14 cellular contexts compared by ENCODE assay signal in the genomic region with DNA sequence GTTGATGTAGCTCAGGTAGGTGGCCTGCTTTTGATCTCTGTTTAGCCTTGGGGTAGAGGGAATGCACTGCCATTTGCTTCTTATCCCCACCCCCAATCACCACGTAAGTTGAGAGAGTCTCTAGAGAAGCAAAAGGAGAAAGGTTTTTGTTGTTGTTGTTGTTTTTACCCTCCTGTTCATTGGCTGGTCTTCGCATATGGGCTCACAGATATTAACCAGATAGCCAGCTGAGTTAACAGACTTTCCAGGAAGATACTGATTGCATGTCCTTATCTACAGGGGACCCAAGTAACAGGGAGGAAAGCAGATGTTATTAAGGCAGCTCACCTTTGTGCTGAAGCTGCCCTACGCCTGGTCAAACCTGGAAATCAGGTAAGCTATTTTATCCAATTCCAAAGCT. TPM values are rescaled to one million over a fixed set of nuclear protein-coding genes. Genes with fewer than 3 reads are reported as not detected.
DNase-seq lines count a peak whose midpoint lies in the region; ATAC-seq, FAIRE-seq and TF ChIP-seq lines count a peak whose summit lies in the region.
"Had no signal": no experiment of that assay in that cellular context is flagged by ENCODE, and none has a peak within 500 bp of the region (broad histone marks: within the 10 kb centered on the region; RNA-seq: fewer than 3 reads in every experiment).

No MANE protein-coding gene starts in this region.

- peak overlapping the region in 1 of 4 donors; percentile 44 for H3K4me3 Mint-ChIP-seq in CD4-positive, CD25-positive, alpha-beta regulatory T cell
- H3K4me3 Mint-ChIP-seq in Calu3 (ENCODE audit: low read depth, unreplicated experiment) = peak overlapping the region; percentile 96
- peak overlapping the region in 1 of 3 donors; percentile 50 for H3K4me3 Mint-ChIP-seq in T-cell
- H3K4me3 Mint-ChIP-seq in endothelial cell (ENCODE audit: unreplicated experiment) = peak overlapping the region; percentile 7

- H3K9me2 ChIP-seq in MM.1S (replicated peaks; ENCODE audit: insufficient read depth, low read length) = no peaks in the 10 kb centered on the region

- no peak overlapping the region for H3K27ac ChIP-seq in CD4-positive, CD25-positive, alpha-beta regulatory T cell (ENCODE audit: insufficient read depth, low read length, poor library complexity, severe bottlenecking)
- H3K27ac ChIP-seq in MM.1S (ENCODE audit: low read length) = no peak overlapping the region
- H3K27ac ChIP-seq: tibial nerve had no signal

- intact Hi-C loops in Calu3 (cut with micrococcal nuclease; ENCODE audit: unreplicated experiment) = no loop called here

- no peak for TF ChIP-seq POLR2A in GM12892 (IDR thresholded peaks at IDR 0.05; ENCODE audit: low read depth, low read length)

- peaks cover 11 to 47% (median 37%) of the 10 kb centered on the region in 4 donors for H3K4me1 Mint-ChIP-seq in CD4-positive, CD25-positive, alpha-beta regulatory T cell
- H3K4me1 Mint-ChIP-seq in Calu3 (ENCODE audit: low read depth, unreplicated experiment) (peaks cover 21% of the 10 kb centered on the region), T-cell (peaks cover 39 to 45% (median 44%) of the 10 kb centered on the region in 3 donors), endothelial cell (ENCODE audit: unreplicated experiment) (peaks cover 27% of the 10 kb centered on the region)

- no TSS peak for BruUV-seq in Calu3 (replicated peaks; lab: Mats Ljungman, UMichigan)

- H3K27me3 Mint-ChIP-seq in CD4-positive, CD25-positive, alpha-beta regulatory T cell = no peaks in the 10 kb centered on the region
- no peaks in the 10 kb centered on the region for H3K27me3 Mint-ChIP-seq in Calu3 (ENCODE audit: unreplicated experiment)
- H3K27me3 Mint-ChIP-seq in T-cell = no peaks in the 10 kb centered on the region
- H3K27me3 Mint-ChIP-seq in endothelial cell (ENCODE audit: unreplicated experiment) = peaks cover 4% of the 10 kb centered on the region

- H3K9ac ChIP-seq in MM.1S (ENCODE audit: low read length) = no peak overlapping the region

- peaks cover 10% of the 10 kb centered on the region; the same call in 1 of the 2 replicates for H3F3A ChIP-seq in MM.1S (ENCODE audit: insufficient read depth, low read length)

- peak overlapping the region in 2 of 3 donors; percentile 11 to 85 for H3K27ac Mint-ChIP-seq in CD4-positive, CD25-positive, alpha-beta regulatory T cell
- no peak overlapping the region for H3K27ac Mint-ChIP-seq in Calu3 (ENCODE audit: unreplicated experiment)
- H3K27ac Mint-ChIP-seq in T-cell = peak overlapping the region; percentile 31 to 76
- H3K27ac Mint-ChIP-seq in endothelial cell (ENCODE audit: unreplicated experiment) = no peak overlapping the region

- CTCF ChIA-PET in Calu3 (lab: Charles Lee) (interaction anchor here (1.0 kb wide), 1 partner anchor 11 kb away, joined by 3 read pairs; the partner anchor contains the start of gene ZC3H10), T-cell (lab: Charles Lee) (interaction anchor here (0.5 to 0.9 kb wide), 2 partner anchors 60 to 217 kb away, joined by 3 to 5 read pairs; no protein-coding TSS in a partner anchor)

- H4K20me1 ChIP-seq in MM.1S (ENCODE audit: insufficient read depth, low read length) = peaks cover 6% of the 10 kb centered on the region; the same call in 1 of the 2 replicates

- DNase-seq in CD4-positive, CD25-positive, alpha-beta regulatory T cell = no peak
- DNase-seq in Calu3 (no peak), T-cell (no peak), endothelial cell (ENCODE audit: low spot score) (no peak), MM.1S (no peak), GM12892 (ENCODE audit: insufficient read length) (no peak), NCI-H2081 (lab: John Stamatoyannopoulos, UW) (no peak)
- DNase-seq: activated CD8-positive, alpha-beta memory T cell treated with anti-CD3 and anti-CD28 coated beads, Interleukin-2, amount 50 U/mL, for 48 hours; amniotic stem cell; foreskin fibroblast; posterior cingulate gyrus; small intestine had no signal

- H3K9me3 Mint-ChIP-seq in CD4-positive, CD25-positive, alpha-beta regulatory T cell = no peaks in the 10 kb centered on the region
- H3K9me3 Mint-ChIP-seq in Calu3 (ENCODE audit: low read depth, unreplicated experiment) (no peaks in the 10 kb centered on the region), T-cell (no peaks in the 10 kb centered on the region), endothelial cell (ENCODE audit: unreplicated experiment) (no peaks in the 10 kb centered on the region)

- H3K4me3 ChIP-seq in CD4-positive, CD25-positive, alpha-beta regulatory T cell (ENCODE audit: low read depth, low read length) = no peak overlapping the region
- no peak overlapping the region for H3K4me3 ChIP-seq in MM.1S (ENCODE audit: low read length)
- H3K4me3 ChIP-seq: tibial nerve had no signal

- no peak overlapping the region for H3K4me2 ChIP-seq in MM.1S (ENCODE audit: low read depth, low read length)

- H3K79me2 ChIP-seq in MM.1S (ENCODE audit: low read length) = peaks cover 42% of the 10 kb centered on the region

- POLR2A ChIA-PET in T-cell (lab: Charles Lee) = interaction anchor here (0.5 to 0.8 kb wide), 2 partner anchors 111 to 1669 kb away, joined by 3 to 4 read pairs; no protein-coding TSS in a partner anchor

- FAIRE-seq in GM12892 (lab: Jason Lieb, UNC) = no peak
- FAIRE-seq: endometrium, small intestine had no signal

- peaks cover 50% of the 10 kb centered on the region for H3K36me3 ChIP-seq in CD4-positive, CD25-positive, alpha-beta regulatory T cell (ENCODE audit: control insufficient read depth, insufficient read depth, low read length)
- peaks cover 35% of the 10 kb centered on the region for H3K36me3 ChIP-seq in MM.1S (replicated peaks; ENCODE audit: insufficient read depth, low read length)

- H3K36me3 Mint-ChIP-seq in CD4-positive, CD25-positive, alpha-beta regulatory T cell = peaks cover 31% of the 10 kb centered on the region
- H3K36me3 Mint-ChIP-seq in Calu3 (ENCODE audit: insufficient read depth, unreplicated experiment) (peaks cover 91% of the 10 kb centered on the region), T-cell (peaks cover 47% of the 10 kb centered on the region), endothelial cell (ENCODE audit: low read depth, unreplicated experiment) (peaks cover 25% of the 10 kb centered on the region)

- ATAC-seq in CD4-positive, CD25-positive, alpha-beta regulatory T cell (ENCODE audit: low read depth in 2 of 2) = no peak
- no peak for ATAC-seq in T-cell (replicated peaks in 1 of 4)

- H3K4me1 ChIP-seq in CD4-positive, CD25-positive, alpha-beta regulatory T cell (ENCODE audit: control insufficient read depth, insufficient read depth, low read length, poor library complexity, severe bottlenecking) = peaks cover 39% of the 10 kb centered on the region
- H3K4me1 ChIP-seq in MM.1S (ENCODE audit: low read length) = peaks cover 7% of the 10 kb centered on the region

- H2AFZ ChIP-seq in MM.1S (ENCODE audit: low read length) = no peak overlapping the region

- TF ChIP-seq CTCF in Calu3 (IDR thresholded peaks at IDR 0.05; ENCODE audit: unreplicated experiment) (no peak), endothelial cell (IDR thresholded peaks at IDR 0.05; ENCODE audit: unreplicated experiment) (no peak), MM.1S (IDR thresholded peaks at IDR 0.05; ENCODE audit: low read length) (no peak)

- no peaks in the 10 kb centered on the region for H3K9me3 ChIP-seq in CD4-positive, CD25-positive, alpha-beta regulatory T cell (ENCODE audit: control insufficient read depth in 2 of 2, low read length in 2 of 2)
- H3K9me3 ChIP-seq in MM.1S (replicated peaks; ENCODE audit: insufficient read depth, low read length) = no peaks in the 10 kb centered on the region
- H3K9me3 ChIP-seq: tibial nerve had no signal

- H3K27me3 ChIP-seq in CD4-positive, CD25-positive, alpha-beta regulatory T cell (ENCODE audit: control insufficient read depth, insufficient read depth, low read length) = no peaks in the 10 kb centered on the region
- H3K27me3 ChIP-seq in MM.1S (replicated peaks; ENCODE audit: insufficient read depth, low read length) = no peaks in the 10 kb centered on the region
- H3K27me3 ChIP-seq: tibial nerve had no signal

RNA-seq across cellular contexts. Expression of gene PA2G4, which starts 2.9 kb away (rescaled TPM):
- total RNA-seq in CD4-positive, CD25-positive, alpha-beta regulatory T cell = 63.8 TPM
- polyA plus RNA-seq in CD4-positive, CD25-positive, alpha-beta regulatory T cell = 100 to 1,000 TPM; 193 to 203 (median 196) TPM
- total RNA-seq in Calu3 (2022) (229 and 233 TPM in 2 replicates), T-cell (100 to 1,000 TPM in 3 of 5 donors, 10 to 100 TPM in 2; 67.5 to 113 (median 104) TPM), endothelial cell (ENCODE audit: unreplicated experiment) (84.3 TPM)
- polyA plus RNA-seq in GM12892 (2012; ENCODE audit: missing spikeins) = 276 TPM

RNA-seq across cellular contexts. Expression of gene RPL41, which starts 9.2 kb away (rescaled TPM):
- 4,134 TPM for total RNA-seq in CD4-positive, CD25-positive, alpha-beta regulatory T cell
- 1,000 to 10,000 TPM; 7,544 to 9,760 (median 8,849) TPM for polyA plus RNA-seq in CD4-positive, CD25-positive, alpha-beta regulatory T cell
- 2,379 and 2,426 TPM in 2 replicates for total RNA-seq in Calu3 (2022)
- total RNA-seq in T-cell = 1,000 to 10,000 TPM; 4,612 to 5,648 (median 5,133) TPM
- 3,242 TPM for total RNA-seq in endothelial cell (ENCODE audit: unreplicated experiment)
- polyA plus RNA-seq in GM12892 (2012; ENCODE audit: missing spikeins) = 8,175 TPM

RNA-seq across cellular contexts. Expression of gene ZC3H10, which starts 10.8 kb away (rescaled TPM):
- 11.0 TPM for total RNA-seq in CD4-positive, CD25-positive, alpha-beta regulatory T cell
- polyA plus RNA-seq in CD4-positive, CD25-positive, alpha-beta regulatory T cell = 1 to 10 TPM; 1.7 to 3.7 (median 2.9) TPM
- total RNA-seq in Calu3 (2022) (6.6 and 8.2 TPM in 2 replicates), T-cell (10 to 100 TPM in 3 of 5 donors, 1 to 10 TPM in 2; 8.4 to 15.1 (median 11.4) TPM), endothelial cell (ENCODE audit: unreplicated experiment) (10.4 TPM)
- 2.7 TPM for polyA plus RNA-seq in GM12892 (2012; ENCODE audit: missing spikeins)

RNA-seq across cellular contexts. Expression of gene ESYT1, which starts 20.8 kb away (rescaled TPM):
- total RNA-seq in CD4-positive, CD25-positive, alpha-beta regulatory T cell = 190 TPM
- 100 to 1,000 TPM; 249 to 395 (median 333) TPM for polyA plus RNA-seq in CD4-positive, CD25-positive, alpha-beta regulatory T cell
- total RNA-seq in Calu3 (2022) (72.7 and 91.1 TPM in 2 replicates), T-cell (100 to 1,000 TPM; 181 to 298 (median 276) TPM), endothelial cell (ENCODE audit: unreplicated experiment) (302 TPM)
- polyA plus RNA-seq in GM12892 (2012; ENCODE audit: missing spikeins) = 54.4 TPM

RNA-seq across cellular contexts. Expression of gene ERBB3, which starts 27.3 kb away (rescaled TPM):
- total RNA-seq in CD4-positive, CD25-positive, alpha-beta regulatory T cell = 0.69 TPM
- polyA plus RNA-seq in CD4-positive, CD25-positive, alpha-beta regulatory T cell = under 1 TPM; 0.14 to 1.00 (median 0.56) TPM
- total RNA-seq in Calu3 (2022) = 170 and 183 TPM in 2 replicates
- 10 to 100 TPM in 1 of 5 donors, 1 to 10 TPM in 3, under 1 TPM in 1; 0.93 to 24.0 (median 8.2) TPM for total RNA-seq in T-cell
- 4.2 TPM for total RNA-seq in endothelial cell (ENCODE audit: unreplicated experiment)
- polyA plus RNA-seq in GM12892 (2012; ENCODE audit: missing spikeins) = 0.49 TPM

Comparison
In these comparisons a context has a peak if more than half of its experiments do, and no peak if none do; other contexts are left out.
1. H3K27ac Mint-ChIP-seq: peak in CD4-positive, CD25-positive, alpha-beta regulatory T cell (2 of 3) and T-cell (2 of 2); none in Calu3 (single experiment) and endothelial cell (single experiment).